16 cellular contexts compared by ENCODE assay signal in genomic region chr1:108072294-108072693, GRCh38.
"Had no signal": no experiment of that assay in that cellular context is flagged by ENCODE, and none has a peak within 500 bp of the region (broad histone marks: within the 10 kb centered on the region; RNA-seq: fewer than 3 reads in every experiment).

No MANE protein-coding gene starts in this region.

- H3K27ac Mint-ChIP-seq: activated CD8-positive, alpha-beta memory T cell treated with anti-CD3 and anti-CD28 coated beads, Interleukin-2, amount 10 ng/mL, durations not matched to agents 7 days and 5 days; activated naive CD8-positive, alpha-beta T cell; activated T-cell treated with anti-CD3 and anti-CD28 coated beads, Interleukin-2, amount 50 U/mL, for 24 hours; brain; nephron progenitor cell; stimulated activated naive B cell treated with anti-CD40 and anti-IgM and Interleukin-4, amounts not matched to agents 10 μg/mL and 1 μg/mL and 100 μg/mL, for 72 hours had no signal

- H3K27ac ChIP-seq: esophagus muscularis mucosa, psoas muscle, spleen, transverse colon had no signal

- H3K4me3 Mint-ChIP-seq: activated CD8-positive, alpha-beta memory T cell treated with anti-CD3 and anti-CD28 coated beads, Interleukin-2, amount 10 ng/mL, durations not matched to agents 7 days and 5 days; activated naive CD8-positive, alpha-beta T cell; activated T-cell treated with anti-CD3 and anti-CD28 coated beads, Interleukin-2, amount 50 U/mL, for 24 hours; brain; immature natural killer cell; nephron progenitor cell; stimulated activated naive B cell treated with anti-CD40 and anti-IgM and Interleukin-4, amounts not matched to agents 10 μg/mL and 1 μg/mL and 100 μg/mL, for 72 hours had no signal

- H3K36me3 ChIP-seq: esophagus muscularis mucosa, spleen, transverse colon had no signal

- H3K4me1 ChIP-seq: psoas muscle had no signal

- H3K9me3 Mint-ChIP-seq: activated T-cell treated with anti-CD3 and anti-CD28 coated beads, Interleukin-2, amount 50 U/mL, for 24 hours; brain; immature natural killer cell; nephron progenitor cell had no signal

- H3K9me3 ChIP-seq: esophagus muscularis mucosa, psoas muscle, spleen, transverse colon had no signal

- H3K4me3 ChIP-seq: esophagus muscularis mucosa, psoas muscle, spleen, transverse colon had no signal

- H3K36me3 Mint-ChIP-seq: activated CD8-positive, alpha-beta memory T cell treated with anti-CD3 and anti-CD28 coated beads, Interleukin-2, amount 10 ng/mL, durations not matched to agents 7 days and 5 days; activated naive CD8-positive, alpha-beta T cell; brain; stimulated activated naive B cell treated with anti-CD40 and anti-IgM and Interleukin-4, amounts not matched to agents 10 μg/mL and 1 μg/mL and 100 μg/mL, for 72 hours had no signal

- H3K4me1 Mint-ChIP-seq: brain, nephron progenitor cell had no signal

- H3K27me3 ChIP-seq: esophagus muscularis mucosa, spleen, transverse colon had no signal

- DNase-seq: activated CD4-positive, alpha-beta T cell treated with anti-CD3 and anti-CD28 coated beads, Interleukin-2, amount 50 U/mL, for 48 hours; activated CD8-positive, alpha-beta memory T cell treated with anti-CD3 and anti-CD28 coated beads, Interleukin-2, amount 10 ng/mL, durations not matched to agents 7 days and 5 days; activated effector memory CD4-positive, alpha-beta T cell treated with anti-CD3 and anti-CD28 coated beads, Interleukin-2, amount 50 U/mL, for 16 hours; activated T-cell treated with anti-CD3 and anti-CD28 coated beads, Interleukin-2, amount 50 U/mL, for 24 hours; amygdala; cerebellar nuclear complex; immature natural killer cell; nephron progenitor cell; psoas muscle; spleen; stimulated activated CD4-positive, alpha-beta T cell treated with anti-CD3 and anti-CD28 coated beads, Interleukin-1b, Interleukin-23, amount 100 ng/mL, for 48 hours; stimulated activated naive B cell treated with anti-CD40 and anti-IgM and Interleukin-4, amounts not matched to agents 10 μg/mL and 1 μg/mL and 100 μg/mL, for 72 hours; transverse colon had no signal

- H3K27me3 Mint-ChIP-seq: activated naive CD8-positive, alpha-beta T cell; activated T-cell treated with anti-CD3 and anti-CD28 coated beads, Interleukin-2, amount 50 U/mL, for 24 hours; brain; stimulated activated naive B cell treated with anti-CD40 and anti-IgM and Interleukin-4, amounts not matched to agents 10 μg/mL and 1 μg/mL and 100 μg/mL, for 72 hours had no signal
